ENCODE assay signal across 19 cellular contexts in the genomic region with DNA sequence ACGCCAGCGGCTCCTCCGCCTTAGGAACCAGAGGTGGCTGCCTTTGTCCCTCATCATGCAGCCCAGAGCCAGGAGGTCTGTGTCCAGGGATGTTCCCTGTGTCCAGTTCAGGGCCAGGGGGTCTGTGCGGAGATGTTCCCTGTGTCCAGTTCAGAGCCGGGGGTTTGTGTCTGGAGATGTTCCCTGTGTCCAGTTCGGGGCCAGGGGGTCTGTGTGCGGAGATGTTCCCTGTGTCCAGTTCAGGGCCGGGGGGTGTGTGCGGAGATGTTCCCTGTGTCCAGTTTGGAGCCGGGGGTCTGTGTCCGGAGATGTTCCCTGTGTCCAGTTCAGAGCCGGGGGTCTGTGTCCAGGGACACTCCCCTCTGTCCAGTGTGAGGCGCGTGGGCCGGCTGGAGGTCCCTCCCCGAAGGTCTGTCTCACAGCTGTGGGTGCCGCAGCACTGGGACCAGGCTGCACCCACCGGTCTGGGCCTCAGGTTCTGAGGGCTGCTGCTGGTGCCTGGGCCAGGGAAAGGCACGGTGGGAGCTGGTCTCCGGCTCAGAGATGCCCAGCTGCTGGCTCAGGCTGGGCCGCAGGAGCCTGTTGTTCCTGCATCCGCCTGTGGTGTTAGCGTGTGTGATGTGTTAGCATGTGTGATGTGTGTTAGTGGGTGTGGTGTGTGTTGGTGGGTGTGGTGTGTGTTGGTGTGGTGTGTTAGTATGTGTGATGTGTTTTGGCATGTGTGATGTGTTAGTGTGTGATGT.
DNase-seq lines count a peak whose midpoint lies in the region; ATAC-seq, FAIRE-seq and TF ChIP-seq lines count a peak whose summit lies in the region.
"Had no signal": no experiment of that assay in that cellular context is flagged by ENCODE, and none has a peak within 500 bp of the region (broad histone marks: within the 10 kb centered on the region; RNA-seq: fewer than 3 reads in every experiment).

No MANE protein-coding gene starts in this region.

- 52 to 62% methylated on average over 4 to 11 of the region's 23 CpGs for WGBS in esophagus squamous epithelium, 2 donors

- peak overlapping the region in 1 of 4 donors; percentile 25 for H3K4me3 ChIP-seq in esophagus squamous epithelium
- peak overlapping the region; percentile 0 to 42 for H3K4me3 ChIP-seq in neutrophil (ENCODE audit: low read depth in 1 of 2, low read length in 1 of 2)

- DNase-seq in Caki2 (ENCODE audit: low read depth) (peak; percentile 18), HTR-8/SVneo (ENCODE audit: insufficient read length, low spot score) (peak; percentile 7), esophagus squamous epithelium (lab: John Stamatoyannopoulos, UW) (no peak), NK-92 (lab: John Stamatoyannopoulos, UW; ENCODE audit: unreplicated experiment) (no peak), activated gamma-delta T cell (lab: John Stamatoyannopoulos, UW) (no peak)
- no peak for DNase-seq in stimulated activated CD4-positive, alpha-beta T cell treated with anti-CD3 and anti-CD28 coated beads, Interleukin-15, amount 100 ng/mL, for 24 hours
- DNase-seq: activated CD4-positive, alpha-beta T cell treated with anti-CD3 and anti-CD28 coated beads, Interleukin-2, amount 50 U/mL, for 48 hours; activated naive CD4-positive, alpha-beta T cell; central memory CD4-positive, alpha-beta T cell; DMS79; immature natural killer cell; naive thymus-derived CD4-positive, alpha-beta T cell; NCI-H1417; NCI-H2171; NCI-H526 treated with DMSO at 0.1 percent for 48 hours; stimulated activated CD4-positive, alpha-beta T cell treated with anti-CD3 and anti-CD28 coated beads, Interleukin-4, amount 100 ng/mL, for 24 hours; WERI-Rb-1 had no signal

- FAIRE-seq in HTR-8/SVneo (lab: Jason Lieb, UNC), result no peak

- ATAC-seq in HG03135 (IDR thresholded peaks at IDR 0.05; ENCODE audit: unreplicated experiment), result no peak

- no peaks in the 10 kb centered on the region for H3K9me3 ChIP-seq in esophagus squamous epithelium
- H3K9me3 ChIP-seq in neutrophil, result no peaks in the 10 kb centered on the region

- intact Hi-C loops in esophagus squamous epithelium (cut with DNase I), result no loop called here

- H3K36me3 ChIP-seq in esophagus squamous epithelium (no peaks in the 10 kb centered on the region), neutrophil (no peaks in the 10 kb centered on the region)
- H3K36me3 ChIP-seq: WERI-Rb-1 had no signal

- no peak for TF ChIP-seq POLR2A in esophagus squamous epithelium (IDR thresholded peaks at IDR 0.05)

- no peak for TF ChIP-seq CTCF in esophagus squamous epithelium (IDR thresholded peaks at IDR 0.05)
- TF ChIP-seq CTCF in neutrophil (IDR thresholded peaks at IDR 0.05), result no peak

- peak overlapping the region; percentile 79 to 86 (median 81) for H3K27ac ChIP-seq in esophagus squamous epithelium
- H3K27ac ChIP-seq in neutrophil, result peak overlapping the region; percentile 81
- H3K27ac ChIP-seq: WERI-Rb-1 had no signal

- H3K4me1 ChIP-seq in esophagus squamous epithelium (peaks cover 7 to 18% (median 10%) of the 10 kb centered on the region in 3 donors), neutrophil (ENCODE audit: control insufficient read depth in 1 of 2, insufficient read depth in 1 of 2, low read depth in 1 of 2, low read length in 1 of 2) (peaks cover 60 to 62% of the 10 kb centered on the region in 2 experiments)

- in situ Hi-C loops in Caki2 (cut with HindIII; ENCODE audit: low pct_unique_long_range_greater_than_20kb, low sequenced_read_pairs), result no loop called here

- no peaks in the 10 kb centered on the region for H3K27me3 ChIP-seq in esophagus squamous epithelium
- H3K27me3 ChIP-seq in neutrophil, result no peaks in the 10 kb centered on the region

Comparison
In these comparisons a context has a peak if more than half of its experiments do, and no peak if none do; other contexts are left out.
1. DNase-seq: peak in Caki2 (single experiment) and HTR-8/SVneo (single experiment); none in esophagus squamous epithelium (single experiment), stimulated activated CD4-positive, alpha-beta T cell treated with anti-CD3 and anti-CD28 coated beads, Interleukin-15, amount 100 ng/mL, for 24 hours (single experiment), NK-92 (single experiment) and activated gamma-delta T cell (single experiment).